8 cellular contexts compared by ENCODE assay signal in genomic region chr1:206127336-206127735, GRCh38. TPM values are rescaled to one million over a fixed set of nuclear protein-coding genes. Genes with fewer than 3 reads are reported as not detected.
"Had no signal": no experiment of that assay in that cellular context is flagged by ENCODE, and none has a peak within 500 bp of the region (broad histone marks: within the 10 kb centered on the region; RNA-seq: fewer than 3 reads in every experiment).

No MANE protein-coding gene starts in this region.

- FAIRE-seq: G401.6, GM12878, GM12891, GM12892, GM18507 had no signal

- DNase-seq: GDM1, GF-D8 had no signal

- H3K4me3 ChIP-seq: GM12878 had no signal

- ATAC-seq: GM12878 had no signal

RNA-seq across cellular contexts. Expression of gene AVPR1B, which starts 10.1 kb away (rescaled TPM):
- total RNA-seq: G401, GM12878 had no signal
- polyA plus RNA-seq: GM12878 had no signal
